ENCODE assay signal across 22 cellular contexts in the genomic region with DNA sequence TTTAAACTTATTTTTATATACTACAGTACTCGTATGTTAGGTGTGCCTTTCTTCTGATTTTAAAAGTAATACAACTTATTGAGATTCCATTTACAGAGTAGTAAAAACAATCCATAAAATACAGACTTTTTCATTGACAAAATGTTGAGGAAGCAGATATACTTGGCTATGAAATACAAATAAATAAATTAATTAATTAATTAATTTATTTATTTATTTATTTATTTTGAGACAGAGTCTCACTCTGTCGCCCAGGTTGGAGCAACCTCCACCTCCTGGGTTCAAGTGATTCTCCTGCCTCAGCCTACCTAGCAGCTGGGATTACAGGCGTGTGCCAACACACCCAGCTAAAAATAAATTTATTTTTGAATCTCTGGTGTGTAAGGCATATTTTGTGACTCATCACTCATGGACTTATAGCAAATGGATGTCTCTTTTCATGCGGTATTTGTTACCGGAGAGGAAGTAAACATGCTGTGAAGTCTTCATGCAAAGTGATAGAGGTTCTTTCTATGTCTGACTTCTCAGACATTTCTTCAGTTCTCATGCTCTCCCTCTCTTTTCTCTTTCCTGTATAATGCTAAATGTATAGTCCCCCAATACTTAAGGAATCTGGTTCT. TPM values are rescaled to one million over a fixed set of nuclear protein-coding genes. Genes with fewer than 3 reads are reported as not detected.
DNase-seq lines count a peak whose midpoint lies in the region; ATAC-seq and TF ChIP-seq lines count a peak whose summit lies in the region.
"Had no signal": no experiment of that assay in that cellular context is flagged by ENCODE, and none has a peak within 500 bp of the region (broad histone marks: within the 10 kb centered on the region; RNA-seq: fewer than 3 reads in every experiment).

No MANE protein-coding gene starts in this region.

- H3K4me1 ChIP-seq in SK-N-SH (ENCODE audit: control insufficient read depth in 1 of 2, insufficient read depth in 2 of 2, low read depth in 1 of 2, low read length in 1 of 2), result no peaks in the 10 kb centered on the region
- H3K4me1 ChIP-seq in RWPE2 (ENCODE audit: insufficient read depth, poor library complexity, severe bottlenecking), result no peaks in the 10 kb centered on the region
- H3K4me1 ChIP-seq in foreskin keratinocyte, result peaks cover 13% of the 10 kb centered on the region
- no peaks in the 10 kb centered on the region for H3K4me1 ChIP-seq in breast epithelium
- H3K4me1 ChIP-seq: HAP-1, Peyer's patch had no signal

- no peak overlapping the region for H3K4me3 ChIP-seq in SK-N-SH (ENCODE audit: low read depth in 2 of 2, low read length in 1 of 2)
- no peak overlapping the region for H3K4me3 ChIP-seq in RWPE2 (ENCODE audit: severe bottlenecking)
- no peak overlapping the region for H3K4me3 ChIP-seq in breast epithelium
- H3K4me3 ChIP-seq: GM23248, HAP-1, MG63, Peyer's patch, SJCRH30 had no signal

- H2AFZ ChIP-seq in SK-N-SH (ENCODE audit: low read depth), result no peak overlapping the region
- H2AFZ ChIP-seq: GM23248 had no signal

- H3K4me2 ChIP-seq in SK-N-SH, result no peak overlapping the region

- no peak for TF ChIP-seq POLR2A in breast epithelium (IDR thresholded peaks at IDR 0.05)
- TF ChIP-seq POLR2A in erythroblast (IDR thresholded peaks at IDR 0.05; ENCODE audit: low read length), result no peak

- WGBS in SK-N-SH (ENCODE audit: low lambda C conversion rate), result 78% methylated on average over 5 of the region's 5 CpGs

- intact Hi-C loops in breast epithelium (cut with DNase I; ENCODE audit: low total_unique reads), result no loop called here

- H3K27me3 ChIP-seq in SK-N-SH (ENCODE audit: insufficient read depth) (no peaks in the 10 kb centered on the region), RWPE2 (ENCODE audit: insufficient read depth, poor library complexity, severe bottlenecking) (no peaks in the 10 kb centered on the region), foreskin keratinocyte (no peaks in the 10 kb centered on the region), breast epithelium (no peaks in the 10 kb centered on the region)
- H3K27me3 ChIP-seq: MG63, Peyer's patch, SJCRH30 had no signal

- no peak for TF ChIP-seq RAD21 in SK-N-SH (IDR thresholded peaks at IDR 0.05; ENCODE audit: low read length)

- H3K36me3 ChIP-seq in SK-N-SH (replicated peaks in 1 of 2; ENCODE audit: control insufficient read depth in 1 of 2, insufficient read depth in 2 of 2, low read length in 1 of 2), result no peaks in the 10 kb centered on the region
- H3K36me3 ChIP-seq in RWPE2 (ENCODE audit: low read depth), result no peaks in the 10 kb centered on the region
- no peaks in the 10 kb centered on the region for H3K36me3 ChIP-seq in breast epithelium
- H3K36me3 ChIP-seq: HAP-1, MG63, Peyer's patch, SJCRH30 had no signal

- H3K9ac ChIP-seq in SK-N-SH, result no peak overlapping the region
- H3K9ac ChIP-seq: GM23248 had no signal

- H3K9me3 ChIP-seq in SK-N-SH (no peaks in the 10 kb centered on the region), RWPE2 (ENCODE audit: severe bottlenecking) (no peaks in the 10 kb centered on the region), breast epithelium (no peaks in the 10 kb centered on the region)
- H3K9me3 ChIP-seq: HAP-1, MG63, Peyer's patch, SJCRH30 had no signal

- H3K79me2 ChIP-seq in SK-N-SH (ENCODE audit: insufficient read depth), result no peaks in the 10 kb centered on the region

- POLR2A ChIA-PET in SK-N-SH (lab: Yijun Ruan, JAX), result no interaction called here

- TF ChIP-seq CTCF in SK-N-SH (IDR thresholded peaks at IDR 0.05) (no peak), RWPE2 (IDR thresholded peaks at IDR 0.05; ENCODE audit: poor library complexity, severe bottlenecking) (no peak), foreskin keratinocyte (conservative IDR thresholded peaks at IDR 0.05) (no peak), breast epithelium (IDR thresholded peaks at IDR 0.05) (no peak)

- H3K27ac ChIP-seq in SK-N-SH (ENCODE audit: low read depth in 2 of 2, low read length in 1 of 2) (no peak overlapping the region), RWPE2 (ENCODE audit: poor library complexity, severe bottlenecking) (no peak overlapping the region), foreskin keratinocyte (no peak overlapping the region), breast epithelium (no peak overlapping the region)
- H3K27ac ChIP-seq: GM23248, Peyer's patch, SJCRH30 had no signal

- no peaks in the 10 kb centered on the region for H3F3A ChIP-seq in SK-N-SH (replicated peaks; ENCODE audit: insufficient read depth)

- H3K9me2 ChIP-seq in SK-N-SH, result no peaks in the 10 kb centered on the region

- DNase-seq in SK-N-SH, result no peak
- DNase-seq in RWPE2 (ENCODE audit: low spot score), result no peak
- DNase-seq in foreskin keratinocyte, result peak; percentile 28 to 65
- no peak for DNase-seq in breast epithelium (ENCODE audit: low spot score in 2 of 2)
- no peak for DNase-seq in erythroblast (lab: John Stamatoyannopoulos, UW)
- DNase-seq: CD4-positive, CD25-positive, alpha-beta regulatory T cell; COR-L47; DND-41; GM23248; MG63; NCI-H1105; NCI-H146; NCI-H2029 treated with DMSO at 0.1 percent for 48 hours; NCI-H345; NCI-H524; NCI-H774; Peyer's patch; SJCRH30 had no signal

- peak; percentile 35; the same call in 2 of the 3 replicates for ATAC-seq in SK-N-SH treated with all-trans-retinoic acid at 6 μM for 48 hours
- ATAC-seq in RWPE2 (ENCODE audit: low read depth), result peak; percentile 35; the same call in 1 of the 3 replicates
- ATAC-seq in foreskin keratinocyte, result peak; percentile 78
- ATAC-seq in GM21367 (IDR thresholded peaks at IDR 0.05; ENCODE audit: unreplicated experiment), result no peak
- ATAC-seq in HG02571 (IDR thresholded peaks at IDR 0.05; ENCODE audit: unreplicated experiment), result no peak

- H4K20me1 ChIP-seq in SK-N-SH (ENCODE audit: insufficient read depth), result no peaks in the 10 kb centered on the region

- no peak for TF ChIP-seq EP300 in SK-N-SH (IDR thresholded peaks at IDR 0.05; ENCODE audit: borderline replicate concordance in 1 of 2, low read depth in 1 of 2, low read length in 1 of 2)

- CTCF ChIA-PET in SK-N-SH (lab: Yijun Ruan, JAX), result interaction anchor here (1.0 to 2.0 kb wide), 4 partner anchors 10 to 21 kb away, joined by 4 to 5 read pairs (median 4); no protein-coding TSS in a partner anchor

TF ChIP-seq in SK-N-SH treated with all-trans-retinoic acid at 6 μM for 48 hours, 23 proteins besides CTCF, POLR2A, EP300 and RAD21 (continues in another document):
- no peak for TF ChIP-seq ZFP3 (CRISPR knock-in tag; IDR thresholded peaks at IDR 0.05)
- TF ChIP-seq, protein P1, sequence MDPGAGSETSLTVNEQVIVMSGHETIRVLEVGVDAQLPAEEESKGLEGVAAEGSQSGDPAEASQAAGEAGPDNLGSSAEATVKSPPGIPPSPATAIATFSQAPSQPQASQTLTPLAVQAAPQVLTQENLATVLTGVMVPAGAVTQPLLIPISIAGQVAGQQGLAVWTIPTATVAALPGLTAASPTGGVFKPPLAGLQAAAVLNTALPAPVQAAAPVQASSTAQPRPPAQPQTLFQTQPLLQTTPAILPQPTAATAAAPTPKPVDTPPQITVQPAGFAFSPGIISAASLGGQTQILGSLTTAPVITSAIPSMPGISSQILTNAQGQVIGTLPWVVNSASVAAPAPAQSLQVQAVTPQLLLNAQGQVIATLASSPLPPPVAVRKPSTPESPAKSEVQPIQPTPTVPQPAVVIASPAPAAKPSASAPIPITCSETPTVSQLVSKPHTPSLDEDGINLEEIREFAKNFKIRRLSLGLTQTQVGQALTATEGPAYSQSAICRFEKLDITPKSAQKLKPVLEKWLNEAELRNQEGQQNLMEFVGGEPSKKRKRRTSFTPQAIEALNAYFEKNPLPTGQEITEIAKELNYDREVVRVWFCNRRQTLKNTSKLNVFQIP (CRISPR knock-in tag; IDR thresholded peaks at IDR 0.05; ENCODE audit: borderline replicate concordance, low read depth), result no peak
- no peak for TF ChIP-seq ZC3H10 (CRISPR knock-in tag; IDR thresholded peaks at IDR 0.05)
- no peak for TF ChIP-seq ZNF565 (CRISPR knock-in tag; conservative IDR thresholded peaks at IDR 0.05; ENCODE audit: low read depth)
- no peak for TF ChIP-seq ISL1 (CRISPR knock-in tag; IDR thresholded peaks at IDR 0.05)
- TF ChIP-seq CSDC2 (CRISPR knock-in tag; IDR thresholded peaks at IDR 0.05), result no peak
- no peak for TF ChIP-seq ARNTL (CRISPR knock-in tag; IDR thresholded peaks at IDR 0.05; ENCODE audit: borderline replicate concordance, low read depth)
- no peak for TF ChIP-seq ZNF8 (CRISPR knock-in tag; IDR thresholded peaks at IDR 0.05)
- no peak for TF ChIP-seq OSR1 (CRISPR knock-in tag; IDR thresholded peaks at IDR 0.05)

TF ChIP-seq in SK-N-SH, 30 proteins besides CTCF, POLR2A, EP300 and RAD21 (continues in another document):
- TF ChIP-seq JUND (IDR thresholded peaks at IDR 0.05), result no peak
- TF ChIP-seq USF1 (IDR thresholded peaks at IDR 0.05; ENCODE audit: borderline replicate concordance, low read depth), result no peak
- TF ChIP-seq GATA2 (CRISPR knock-in tag; IDR thresholded peaks at IDR 0.05), result no peak
- no peak for TF ChIP-seq ZBTB33 (IDR thresholded peaks at IDR 0.05; ENCODE audit: borderline replicate concordance, low read depth)
- no peak for TF ChIP-seq FOXM1 (IDR thresholded peaks at IDR 0.05; ENCODE audit: low read depth)
- TF ChIP-seq MEF2A (IDR thresholded peaks at IDR 0.05; ENCODE audit: borderline replicate concordance, low read depth), result no peak

RNA-seq across cellular contexts. Expression of gene SRPK2, which starts 20.2 kb away (rescaled TPM):
- polyA plus RNA-seq in SK-N-SH (2012; rRNA removed), result 15.4 and 17.3 TPM in 2 replicates
- polyA plus RNA-seq in SK-N-SH (2012; cell fraction: cytosol; rRNA removed), result 20.2 and 23.7 TPM in 2 replicates
- polyA plus RNA-seq in SK-N-SH (2012; cell fraction: nucleus; rRNA removed), result 23.0 and 33.9 TPM in 2 replicates
- total RNA-seq in foreskin keratinocyte, result 43.1 and 47.0 TPM in 2 replicates
- 11.7 and 14.2 TPM in 2 replicates for polyA plus RNA-seq in foreskin keratinocyte
- total RNA-seq in breast epithelium, result 10 to 100 TPM; 44.6 to 68.2 (median 60.6) TPM

Comparison
In these comparisons a context has a peak if more than half of its experiments do, and no peak if none do; other contexts are left out.
1. ATAC-seq: peak in SK-N-SH treated with all-trans-retinoic acid at 6 μM for 48 hours (single experiment), RWPE2 (single experiment) and foreskin keratinocyte (single experiment); none in GM21367 (single experiment) and HG02571 (single experiment).
2. DNase-seq: peak in foreskin keratinocyte (2 of 2); none in SK-N-SH (single experiment), RWPE2 (single experiment), breast epithelium (0 of 2) and erythroblast (0 of 2).